ENCODE assay signal across 24 cellular contexts in the genomic region with DNA sequence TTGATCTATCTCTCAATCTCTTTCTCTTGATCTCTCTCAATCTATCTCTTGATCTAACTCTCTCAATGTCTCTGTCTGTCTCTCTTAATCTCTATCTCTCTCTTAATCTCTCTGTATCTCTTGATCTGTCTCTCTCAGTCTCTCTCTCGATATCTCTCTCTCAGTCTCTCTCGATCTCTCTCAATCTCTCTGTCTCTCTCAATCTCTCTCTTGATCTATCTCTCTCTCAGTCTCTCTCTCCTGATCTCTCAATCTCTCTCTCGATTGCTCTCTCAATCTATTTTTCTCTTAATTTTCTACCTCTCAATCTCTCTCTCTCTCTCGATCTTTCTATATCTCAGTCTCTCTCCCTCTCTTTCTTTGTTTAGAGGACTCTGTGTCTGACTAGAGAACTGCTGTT.
"Had no signal": no experiment of that assay in that cellular context is flagged by ENCODE, and none has a peak within 500 bp of the region (broad histone marks: within the 10 kb centered on the region; RNA-seq: fewer than 3 reads in every experiment).

No MANE protein-coding gene starts in this region.

- H3K27ac ChIP-seq: stomach, suprapubic skin, testis, thoracic aorta, thyroid gland, tibial artery, tibial nerve, transverse colon, upper lobe of left lung, upper lobe of right lung, uterus, vagina had no signal

- H3K27me3 ChIP-seq: testis, thyroid gland, tibial nerve, transverse colon, upper lobe of left lung, upper lobe of right lung, uterus, vagina had no signal

- H3K4me1 ChIP-seq: stomach, suprapubic skin, testis, thyroid gland, tibial artery, tibial nerve, transverse colon, upper lobe of left lung, upper lobe of right lung, uterus, vagina had no signal

- H3K4me3 ChIP-seq: stomach, suprapubic skin, testis, thoracic aorta, thyroid gland, tibial artery, tibial nerve, transverse colon, upper lobe of left lung, upper lobe of right lung, uterus, vagina had no signal

- DNase-seq: stimulated activated CD4-positive, alpha-beta T cell treated with anti-CD3 and anti-CD28 coated beads, Interleukin-2, amount 100 ng/mL, for 48 hours; stimulated activated CD4-positive, alpha-beta T cell treated with anti-CD3 and anti-CD28 coated beads, Interleukin-4, amount 100 ng/mL, for 1 hour; stimulated activated CD4-positive, alpha-beta T cell treated with anti-CD3 and anti-CD28 coated beads, Interleukin-4, amount 100 ng/mL, for 24 hours; stimulated activated CD4-positive, alpha-beta T cell treated with anti-CD3 and anti-CD28 coated beads, Interleukin-4, amount 100 ng/mL, for 4 hours; stimulated activated CD8-positive, alpha-beta memory T cell treated with anti-CD3 and anti-CD28 coated beads, Interleukin-4, amount 100 ng/mL, for 48 hours; stimulated activated naive B cell treated with anti-CD40 and anti-IgM and Interleukin-4, amounts not matched to agents 10 μg/mL and 1 μg/mL and 100 μg/mL, for 72 hours; stimulated activated naive CD4-positive, alpha-beta T cell; stimulated activated naive CD4-positive, alpha-beta T cell treated with Interleukin-2 at 50 U/mL for 16 hours; stimulated activated naive CD8-positive, alpha-beta T cell treated with anti-CD3 and anti-CD28 coated beads, Interleukin-15, amount 100 ng/mL, for 72 hours; stimulated activated naive CD8-positive, alpha-beta T cell treated with anti-CD3 and anti-CD28 coated beads, Interleukin-15, Interleukin-2, amounts not matched to agents 100 U/mL and 50 U/mL, for 24 hours; substantia nigra; testis; thyroid gland; transverse colon; trophoblast cell; upper lobe of left lung; upper lobe of right lung; uterus had no signal

- H3K36me3 ChIP-seq: stomach, suprapubic skin, thoracic aorta, thyroid gland, tibial artery, tibial nerve, transverse colon, upper lobe of left lung, upper lobe of right lung, uterus, vagina had no signal

- H3K9me3 ChIP-seq: stomach, suprapubic skin, testis, thoracic aorta, thyroid gland, tibial artery, tibial nerve, transverse colon, upper lobe of left lung, upper lobe of right lung, uterus, vagina had no signal
